ENCODE assay signal across 8 cellular contexts in genomic region chr7:26365077-26365896, GRCh38.
DNase-seq lines count a peak whose midpoint lies in the region; ATAC-seq, FAIRE-seq and TF ChIP-seq lines count a peak whose summit lies in the region.

No MANE protein-coding gene starts in this region.

- FAIRE-seq in GM18507 (lab: Jason Lieb, UNC), result peak; percentile 97

- no peak overlapping the region for H3K27ac ChIP-seq in brain microvascular endothelial cell

- in situ Hi-C loops in brain microvascular endothelial cell (cut with HindIII; ENCODE audit: low pct_ligation_motif_present, low sequenced_read_pairs), result no loop called here

- H3K4me3 ChIP-seq in brain microvascular endothelial cell (ENCODE audit: low read depth, low read length), result no peak overlapping the region

- peaks cover 3% of the 10 kb centered on the region for H3K27me3 ChIP-seq in brain microvascular endothelial cell (replicated peaks)

- ATAC-seq in HG02973 (IDR thresholded peaks at IDR 0.05; ENCODE audit: unreplicated experiment), result peak; percentile 74

- peak; percentile 61 for TF ChIP-seq CTCF in brain microvascular endothelial cell (IDR thresholded peaks at IDR 0.05; ENCODE audit: low read depth, low read length, missing control alignments)

- peak; percentile 65 for DNase-seq in AG08395 (ENCODE audit: low spot score)
- no peak for DNase-seq in GM18507 (ENCODE audit: extremely low spot score, insufficient read length, low read depth)
- peak; percentile 68 for DNase-seq in NCI-H187 treated with DMSO at 0.1 percent for 48 hours (lab: John Stamatoyannopoulos, UW)
- peak in 4 of 5 donors; percentile 19 to 68 (median 36) for DNase-seq in T-helper 1 cell
- DNase-seq in brain microvascular endothelial cell, result peak; percentile 70
- peak; percentile 74 for DNase-seq in iris pigment epithelial cell (ENCODE audit: low read depth)
- DNase-seq in stimulated activated CD4-positive, alpha-beta T cell treated with anti-CD3 and anti-CD28 coated beads, Interleukin-2, amount 100 ng/mL, for 24 hours, result peak; percentile 17 to 51

- H3K36me3 ChIP-seq in brain microvascular endothelial cell (replicated peaks), result no peaks in the 10 kb centered on the region
